Comparison of ENCODE assay signal across 26 cellular contexts in genomic region chr2:106201656-106202055, GRCh38.
"Had no signal": no experiment of that assay in that cellular context is flagged by ENCODE, and none has a peak within 500 bp of the region (broad histone marks: within the 10 kb centered on the region; RNA-seq: fewer than 3 reads in every experiment).

No MANE protein-coding gene starts in this region.

- H3K4me3 Mint-ChIP-seq: activated B cell treated with CpG ODN at 0.5 μM for 24 hours; activated CD4-positive, alpha-beta T cell treated with anti-CD3 and anti-CD28 coated beads, Interleukin-2, amount 10 ng/mL, durations not matched to agents 24 days and 14 days; activated CD8-positive, alpha-beta memory T cell treated with anti-CD3 and anti-CD28 coated beads, Interleukin-2, amount 10 ng/mL, durations not matched to agents 7 days and 5 days; activated naive CD4-positive, alpha-beta T cell treated with anti-CD3 and anti-CD28 coated beads for 36 hours; activated naive CD8-positive, alpha-beta T cell; activated T-cell treated with anti-CD3 and anti-CD28 coated beads, Interleukin-2, amount 50 U/mL, for 4 hours; brain; central memory CD8-positive, alpha-beta T cell; T-helper 17 cell had no signal

- H3K9me3 ChIP-seq: SK-N-SH had no signal

- H3K27ac ChIP-seq: PC-9 had no signal

- H3K36me3 Mint-ChIP-seq: activated naive CD8-positive, alpha-beta T cell; brain had no signal

- H3K4me3 ChIP-seq: PC-9 had no signal

- DNase-seq: activated B cell treated with CpG ODN at 0.5 μM for 24 hours; activated CD4-positive, alpha-beta T cell treated with anti-CD3 and anti-CD28 coated beads for 1 hour; activated CD4-positive, alpha-beta T cell treated with anti-CD3 and anti-CD28 coated beads, Interleukin-2, amount 10 ng/mL, durations not matched to agents 24 days and 14 days; activated CD4-positive, alpha-beta T cell treated with anti-CD3 and anti-CD28 coated beads, Interleukin-2, amount 50 U/mL, for 48 hours; activated CD8-positive, alpha-beta memory T cell treated with anti-CD3 and anti-CD28 coated beads, Interleukin-2, amount 10 ng/mL, durations not matched to agents 7 days and 5 days; activated effector memory CD4-positive, alpha-beta T cell treated with anti-CD3 and anti-CD28 coated beads, Interleukin-2, amount 50 U/mL, for 16 hours; activated naive CD4-positive, alpha-beta T cell treated with anti-CD3 and anti-CD28 coated beads for 36 hours; activated T-cell treated with anti-CD3 and anti-CD28 coated beads, Interleukin-2, amount 50 U/mL, for 4 hours; amygdala; cortex of kidney; Kasumi-1; KBM-7; NCI-H1105 treated with DMSO at 0.1 percent for 48 hours; NCI-H1436 treated with DMSO at 0.1 percent for 48 hours; NCI-H187; NCI-H2081; NCI-H446; NCI-H524; PC-9; SHP77 treated with DMSO at 0.1 percent for 48 hours; SK-N-SH; T-helper 17 cell; T-helper 9 cell had no signal

- H3K9me3 Mint-ChIP-seq: activated B cell treated with CpG ODN at 0.5 μM for 24 hours; activated CD4-positive, alpha-beta T cell treated with anti-CD3 and anti-CD28 coated beads, Interleukin-2, amount 10 ng/mL, durations not matched to agents 24 days and 14 days; activated naive CD4-positive, alpha-beta T cell treated with anti-CD3 and anti-CD28 coated beads for 36 hours; activated T-cell treated with anti-CD3 and anti-CD28 coated beads, Interleukin-2, amount 50 U/mL, for 4 hours; central memory CD8-positive, alpha-beta T cell had no signal

- H3K27me3 Mint-ChIP-seq: activated CD8-positive, alpha-beta memory T cell treated with anti-CD3 and anti-CD28 coated beads, Interleukin-2, amount 10 ng/mL, durations not matched to agents 7 days and 5 days; activated naive CD8-positive, alpha-beta T cell; central memory CD8-positive, alpha-beta T cell; T-helper 17 cell had no signal

- H3K4me1 Mint-ChIP-seq: activated B cell treated with CpG ODN at 0.5 μM for 24 hours; activated CD4-positive, alpha-beta T cell treated with anti-CD3 and anti-CD28 coated beads, Interleukin-2, amount 10 ng/mL, durations not matched to agents 24 days and 14 days; central memory CD8-positive, alpha-beta T cell had no signal

- H3K27ac Mint-ChIP-seq: activated B cell treated with CpG ODN at 0.5 μM for 24 hours; activated CD4-positive, alpha-beta T cell treated with anti-CD3 and anti-CD28 coated beads, Interleukin-2, amount 10 ng/mL, durations not matched to agents 24 days and 14 days; activated CD8-positive, alpha-beta memory T cell treated with anti-CD3 and anti-CD28 coated beads, Interleukin-2, amount 10 ng/mL, durations not matched to agents 7 days and 5 days; activated naive CD4-positive, alpha-beta T cell treated with anti-CD3 and anti-CD28 coated beads for 36 hours; activated naive CD8-positive, alpha-beta T cell; brain; T-helper 17 cell had no signal

- ATAC-seq: activated CD8-positive, alpha-beta memory T cell treated with anti-CD3 and anti-CD28 coated beads, Interleukin-2, amount 10 ng/mL, durations not matched to agents 7 days and 5 days; activated T-cell treated with anti-CD3 and anti-CD28 coated beads, Interleukin-2, amount 50 U/mL, for 4 hours; T-helper 17 cell had no signal
